27 cellular contexts compared by ENCODE assay signal in genomic region chr2:147173798-147174197, GRCh38.
DNase-seq lines count a peak whose midpoint lies in the region; ATAC-seq, FAIRE-seq and TF ChIP-seq lines count a peak whose summit lies in the region.
"Had no signal": no experiment of that assay in that cellular context is flagged by ENCODE, and none has a peak within 500 bp of the region (broad histone marks: within the 10 kb centered on the region; RNA-seq: fewer than 3 reads in every experiment).

No MANE protein-coding gene starts in this region.

- no peak for DNase-seq in GM12878 (ENCODE audit: low read depth, low spot score)
- no peak for DNase-seq in H54 (ENCODE audit: insufficient read length, low spot score)
- DNase-seq in HT-29 (ENCODE audit: low spot score), result no peak
- DNase-seq in lower leg skin (ENCODE audit: low spot score in 2 of 2), result no peak
- DNase-seq: activated CD4-positive, alpha-beta T cell treated with anti-CD3 and anti-CD28 coated beads, Interleukin-2, amount 10 ng/mL, durations not matched to agents 7 days and 5 days; activated naive CD4-positive, alpha-beta T cell treated with Interleukin-2 at 50 U/mL for 16 hours; activated T-cell treated with anti-CD3 and anti-CD28 coated beads, Interleukin-2, amount 50 U/mL, for 48 hours; adrenal gland; BE2C; body of pancreas; cerebellar nuclear complex; GDM1; hippocampal formation; Kasumi-1; mesenchymal stem cell; NCI-H146; Right ventricle myocardium superior; stimulated activated CD4-positive, alpha-beta T cell treated with anti-CD3 and anti-CD28 coated beads, Interleukin-2, amount 100 ng/mL, for 24 hours had no signal

- 0% methylated on average over 2 of the region's 2 CpGs for WGBS in GM12878 (ENCODE audit: insufficient coverage, insufficient replicate concordance, low lambda C conversion rate, missing lambda C conversion rate)
- WGBS in lower leg skin, 2 donors, result 90 to 95% methylated on average over 2 of the region's 2 CpGs

- TF ChIP-seq POLR2A in GM12878 (IDR thresholded peaks at IDR 0.05; ENCODE audit: low read depth, low read length) (no peak), H54 (IDR thresholded peaks at IDR 0.05; ENCODE audit: low read depth, low read length) (no peak), lower leg skin (IDR thresholded peaks at IDR 0.05) (no peak)

- no peak overlapping the region for H3K27ac ChIP-seq in GM12878 (ENCODE audit: control insufficient read depth, insufficient read depth)
- H3K27ac ChIP-seq: adrenal gland, body of pancreas, gastroesophageal sphincter, parathyroid adenoma, right atrium auricular region, tibial nerve, VCaP had no signal

- H3K4me1 ChIP-seq in GM12878 (ENCODE audit: control insufficient read depth, insufficient read depth, low read length), result no peaks in the 10 kb centered on the region
- H3K4me1 ChIP-seq: adrenal gland, BE2C, body of pancreas, gastroesophageal sphincter, parathyroid adenoma, right atrium auricular region had no signal

- RAD21 ChIA-PET in GM12878 (lab: Charles Lee; ENCODE audit: unreplicated experiment), result interaction anchor here (2.1 to 2.2 kb wide), 2 partner anchors 8 to 89 kb away, joined by 4 to 10 read pairs; no protein-coding TSS in a partner anchor

- no peak for FAIRE-seq in GM12878 (lab: Jason Lieb, UNC)
- FAIRE-seq in H54 (lab: Jason Lieb, UNC), result no peak
- FAIRE-seq: HepG2 had no signal

- H3K4me3 ChIP-seq in GM12878 (no peak overlapping the region), lower leg skin (ENCODE audit: low read depth, poor library complexity, severe bottlenecking) (no peak overlapping the region)
- H3K4me3 ChIP-seq: adrenal gland, body of pancreas, gastroesophageal sphincter, right atrium auricular region, tibial nerve had no signal

- H3K36me3 ChIP-seq in GM12878 (ENCODE audit: control insufficient read depth in 2 of 2, insufficient read depth in 2 of 2, low read length in 1 of 2), result no peaks in the 10 kb centered on the region
- H3K36me3 ChIP-seq: adrenal gland, BE2C, gastroesophageal sphincter, right atrium auricular region, tibial nerve had no signal

- H3K9ac ChIP-seq in GM12878 (ENCODE audit: control insufficient read depth, insufficient read depth, low read length), result no peak overlapping the region
- H3K9ac ChIP-seq: parathyroid adenoma had no signal

- in situ Hi-C loops in GM12878 (cut with MboI), result no loop called here

- BruUV-seq in GM12878 (replicated peaks; lab: Mats Ljungman, UMichigan), result no TSS peak

- no peaks in the 10 kb centered on the region for H3K79me2 ChIP-seq in GM12878 (ENCODE audit: control insufficient read depth, insufficient read depth, low read length)
- H3K79me2 ChIP-seq: parathyroid adenoma had no signal

- SMC1A ChIA-PET in GM12878 (lab: Charles Lee; ENCODE audit: uncharacterized antibody, unreplicated experiment), result interaction anchor here (1.0 to 5.5 kb wide), 3 partner anchors 8 to 20 kb away, joined by 3 to 21 read pairs (median 3); no protein-coding TSS in a partner anchor

- no peak for TF ChIP-seq EP300 in GM12878 (IDR thresholded peaks at IDR 0.05; ENCODE audit: borderline replicate concordance in 1 of 2, control insufficient read depth in 1 of 2, low read depth in 2 of 2, low read length in 2 of 2)

- intact Hi-C loops in GM12878 (cut with micrococcal nuclease; ENCODE audit: unreplicated experiment), result no loop called here
- intact Hi-C loops in lower leg skin (cut with DNase I; ENCODE audit: low total_unique reads), result no loop called here

- POLR2A ChIA-PET in GM12878 (lab: Charles Lee), result interaction anchor here (1.8 kb wide), 1 partner anchor 8 kb away, joined by 6 read pairs; no protein-coding TSS in a partner anchor

- CTCF ChIA-PET in GM12878 (lab: Yijun Ruan, JAX), result interaction anchor here (1.4 kb wide), 2 partner anchors 8 to 91 kb away, joined by 3 to 8 read pairs; no protein-coding TSS in a partner anchor

- no peaks in the 10 kb centered on the region; the same call in 1 of the 3 replicates for H3K9me3 ChIP-seq in GM12878 (replicated peaks; ENCODE audit: control insufficient read depth, insufficient read depth, low read length)
- H3K9me3 ChIP-seq: adrenal gland, BE2C, body of pancreas, gastroesophageal sphincter, tibial nerve had no signal

- no peak for TF ChIP-seq RAD21 in GM12878 (IDR thresholded peaks at IDR 0.05; ENCODE audit: insufficient read depth, low read depth, low read length)

- no peaks in the 10 kb centered on the region for H3K27me3 ChIP-seq in GM12878 (replicated peaks in 1 of 2; ENCODE audit: control insufficient read depth in 2 of 2, insufficient read depth in 2 of 2, low read length in 1 of 2)
- H3K27me3 ChIP-seq: adrenal gland, BE2C, body of pancreas, gastroesophageal sphincter, right atrium auricular region, tibial nerve had no signal

- ATAC-seq in GM18519 (IDR thresholded peaks at IDR 0.05; ENCODE audit: low FRiP score, unreplicated experiment) (peak; percentile 45), GM21717 (IDR thresholded peaks at IDR 0.05; ENCODE audit: unreplicated experiment) (peak; percentile 52), HG03064 (IDR thresholded peaks at IDR 0.05; ENCODE audit: low read depth, unreplicated experiment) (peak; percentile 51), GM12878 (peak; percentile 86)
- ATAC-seq: body of pancreas, gastroesophageal sphincter had no signal

- H2AFZ ChIP-seq in GM12878 (ENCODE audit: control insufficient read depth, low read depth, low read length), result no peak overlapping the region
- H2AFZ ChIP-seq: parathyroid adenoma had no signal

- no peaks in the 10 kb centered on the region for H4K20me1 ChIP-seq in GM12878 (ENCODE audit: control insufficient read depth, insufficient read depth)

- no peak overlapping the region for H3K4me2 ChIP-seq in GM12878 (ENCODE audit: control insufficient read depth, insufficient read depth)

- no peak for TF ChIP-seq CTCF in GM12878 (IDR thresholded peaks at IDR 0.05 in 2 of 3, conservative IDR thresholded peaks at IDR 0.05 in 1 of 3; ENCODE audit: control insufficient read depth in 2 of 3, extremely low read depth in 1 of 3, insufficient read depth in 1 of 3, low read depth in 3 of 3, low read length in 3 of 3)
- TF ChIP-seq CTCF in lower leg skin (IDR thresholded peaks at IDR 0.05), result no peak

TF ChIP-seq in GM12878, 131 proteins besides CTCF, POLR2A, EP300 and RAD21 (continues in another document):
- TF ChIP-seq BCLAF1 (IDR thresholded peaks at IDR 0.05), result no peak
- TF ChIP-seq RB1 (IDR thresholded peaks at IDR 0.05; ENCODE audit: borderline replicate concordance), result no peak
- peak; percentile 81 for TF ChIP-seq NFIC (IDR thresholded peaks at IDR 0.05; ENCODE audit: low read depth, low read length)
- TF ChIP-seq NBN (IDR thresholded peaks at IDR 0.05), result no peak
- no peak for TF ChIP-seq TAF1 (IDR thresholded peaks at IDR 0.05; ENCODE audit: borderline replicate concordance, low read depth, low read length)
- no peak for TF ChIP-seq TCF12 (IDR thresholded peaks at IDR 0.05; ENCODE audit: low read depth, low read length)
- peak; percentile 63 for TF ChIP-seq ATF2 (IDR thresholded peaks at IDR 0.05; ENCODE audit: low read length)
- no peak for TF ChIP-seq CHD4 (IDR thresholded peaks at IDR 0.05)
- no peak for TF ChIP-seq E4F1 (IDR thresholded peaks at IDR 0.05; ENCODE audit: borderline replicate concordance, partially characterized antibody)
